1 cellular context compared by ENCODE assay signal in the genomic region with DNA sequence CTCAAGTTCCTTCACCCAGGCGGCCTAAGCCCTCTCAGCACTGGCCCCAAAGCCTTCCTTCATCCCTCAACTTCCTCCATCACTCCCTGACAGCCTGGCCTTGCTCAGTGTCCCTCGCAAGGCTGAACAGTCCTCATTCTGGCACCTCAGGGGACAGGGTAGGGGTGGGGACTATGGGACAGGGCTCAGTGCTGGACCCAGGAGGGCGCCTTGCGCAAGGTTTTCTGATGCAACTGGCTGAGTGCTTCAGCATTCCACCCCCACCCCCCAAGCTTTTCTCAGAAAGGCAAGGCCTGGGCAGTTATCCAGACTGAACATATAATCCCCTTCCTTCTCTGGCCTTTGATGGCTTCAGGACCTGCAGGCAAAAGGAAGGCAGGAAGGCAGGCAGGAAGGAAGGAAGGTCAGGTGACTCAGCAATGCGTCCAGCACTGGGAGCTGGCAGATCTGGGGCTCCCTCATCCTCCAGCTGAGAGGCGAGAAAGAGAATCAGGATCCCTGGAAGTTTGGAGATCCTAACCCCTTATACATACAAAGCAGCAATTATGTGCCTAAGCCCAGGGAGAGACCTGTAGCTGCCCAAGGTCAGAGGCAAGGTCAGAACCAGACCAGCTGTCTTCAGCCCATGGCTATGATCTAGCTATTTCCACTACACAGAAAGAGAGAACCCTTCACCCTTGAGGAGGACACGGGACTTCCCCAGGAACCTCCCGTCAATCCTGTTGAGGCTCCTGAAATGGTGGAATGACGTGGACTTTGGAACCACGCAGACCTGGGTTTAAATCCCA.
TF ChIP-seq lines count a peak whose summit lies in the region.

No MANE protein-coding gene starts in this region.

TF ChIP-seq in liver, 16 proteins besides CTCF, POLR2A, EP300 and RAD21 (continued from another document):
- TF ChIP-seq HNF4A (conservative IDR thresholded peaks at IDR 0.05): peak; percentile 88 to 95
- TF ChIP-seq FOXA1 (IDR thresholded peaks at IDR 0.05): no peak
- peak; percentile 94 to 98 for TF ChIP-seq RXRA (IDR thresholded peaks at IDR 0.05)
- TF ChIP-seq, protein P1, sequence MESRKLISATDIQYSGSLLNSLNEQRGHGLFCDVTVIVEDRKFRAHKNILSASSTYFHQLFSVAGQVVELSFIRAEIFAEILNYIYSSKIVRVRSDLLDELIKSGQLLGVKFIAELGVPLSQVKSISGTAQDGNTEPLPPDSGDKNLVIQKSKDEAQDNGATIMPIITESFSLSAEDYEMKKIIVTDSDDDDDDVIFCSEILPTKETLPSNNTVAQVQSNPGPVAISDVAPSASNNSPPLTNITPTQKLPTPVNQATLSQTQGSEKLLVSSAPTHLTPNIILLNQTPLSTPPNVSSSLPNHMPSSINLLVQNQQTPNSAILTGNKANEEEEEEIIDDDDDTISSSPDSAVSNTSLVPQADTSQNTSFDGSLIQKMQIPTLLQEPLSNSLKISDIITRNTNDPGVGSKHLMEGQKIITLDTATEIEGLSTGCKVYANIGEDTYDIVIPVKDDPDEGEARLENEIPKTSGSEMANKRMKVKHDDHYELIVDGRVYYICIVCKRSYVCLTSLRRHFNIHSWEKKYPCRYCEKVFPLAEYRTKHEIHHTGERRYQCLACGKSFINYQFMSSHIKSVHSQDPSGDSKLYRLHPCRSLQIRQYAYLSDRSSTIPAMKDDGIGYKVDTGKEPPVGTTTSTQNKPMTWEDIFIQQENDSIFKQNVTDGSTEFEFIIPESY (IDR thresholded peaks at IDR 0.05): peak; percentile 76
- TF ChIP-seq EGR1 (IDR thresholded peaks at IDR 0.05; ENCODE audit: low read depth in 2 of 2): peak; percentile 51 to 60
